Comparison of ENCODE assay signal across 1 cellular context in genomic region chr4:6199344-6199921, GRCh38.
TF ChIP-seq lines count a peak whose summit lies in the region.

No MANE protein-coding gene starts in this region.

TF ChIP-seq in GM12878, 131 proteins besides CTCF, POLR2A, EP300 and RAD21 (continued from another document):
- peak; percentile 49 for TF ChIP-seq NKRF (conservative IDR thresholded peaks at IDR 0.05)
- no peak for TF ChIP-seq SMARCA5 (IDR thresholded peaks at IDR 0.05)
- peak; percentile 29 for TF ChIP-seq LARP7 (IDR thresholded peaks at IDR 0.05)
- no peak for TF ChIP-seq NFXL1 (IDR thresholded peaks at IDR 0.05; ENCODE audit: borderline replicate concordance)
- no peak for TF ChIP-seq SMAD1 (IDR thresholded peaks at IDR 0.05; ENCODE audit: low read depth, partially characterized antibody)
- peak; percentile 37 for TF ChIP-seq USF1 (IDR thresholded peaks at IDR 0.05; ENCODE audit: borderline replicate concordance, extremely low read length, insufficient read depth, low read depth, low read length)
- TF ChIP-seq EZH2 (IDR thresholded peaks at IDR 0.05; ENCODE audit: borderline replicate concordance, control insufficient read depth, low read depth, low read length) = no peak
- TF ChIP-seq ZNF384 (IDR thresholded peaks at IDR 0.05; ENCODE audit: borderline replicate concordance, low read depth, low read length) = no peak
- no peak for TF ChIP-seq SMC3 (IDR thresholded peaks at IDR 0.05; ENCODE audit: borderline replicate concordance, low read length)
- TF ChIP-seq KDM1A (IDR thresholded peaks at IDR 0.05; ENCODE audit: borderline replicate concordance) = no peak
- TF ChIP-seq ATF2 (IDR thresholded peaks at IDR 0.05; ENCODE audit: low read length) = no peak
- TF ChIP-seq BHLHE40 (IDR thresholded peaks at IDR 0.05; ENCODE audit: borderline replicate concordance in 1 of 2, low read depth in 2 of 2, low read length in 1 of 2) = peak in 1 of 2 experiments; percentile 55; a peak in 2 of 4 replicates
- TF ChIP-seq ZNF687 (IDR thresholded peaks at IDR 0.05) = 0 out of 2 replicates have a peak, but pooled peaks have one; percentile 56
- 0 out of 2 replicates have a peak, but pooled peaks have one; percentile 69 for TF ChIP-seq BACH1 (IDR thresholded peaks at IDR 0.05; ENCODE audit: borderline replicate concordance)
- no peak for TF ChIP-seq ZNF592 (IDR thresholded peaks at IDR 0.05)
- no peak for TF ChIP-seq ZNF24 (IDR thresholded peaks at IDR 0.05)
- TF ChIP-seq KLF5 (IDR thresholded peaks at IDR 0.05; ENCODE audit: partially characterized antibody) = no peak
- TF ChIP-seq TAF1 (IDR thresholded peaks at IDR 0.05; ENCODE audit: borderline replicate concordance, low read depth, low read length) = no peak
- TF ChIP-seq BCL11A (IDR thresholded peaks at IDR 0.05; ENCODE audit: low read depth, low read length) = no peak
- TF ChIP-seq ZBED1 (IDR thresholded peaks at IDR 0.05; ENCODE audit: borderline replicate concordance) = no peak
- TF ChIP-seq HDAC6 (IDR thresholded peaks at IDR 0.05; ENCODE audit: unreplicated experiment) = peak; percentile 100
- TF ChIP-seq JUND (IDR thresholded peaks at IDR 0.05; ENCODE audit: low read depth, low read length) = no peak
- no peak for TF ChIP-seq EED (IDR thresholded peaks at IDR 0.05; ENCODE audit: low read depth)
- peak in 1 of 2 experiments; percentile 48; a peak in 1 of 3 replicates for TF ChIP-seq EGR1 (IDR thresholded peaks at IDR 0.05; ENCODE audit: borderline replicate concordance in 1 of 2, low read depth in 2 of 2, low read length in 2 of 2)
TF ChIP-seq in GM12878: peak in this region for 10.
